19 cellular contexts compared by ENCODE assay signal in genomic region chr9:135821733-135822382, GRCh38.
"Had no signal": no experiment of that assay in that cellular context is flagged by ENCODE, and none has a peak within 500 bp of the region (broad histone marks: within the 10 kb centered on the region; RNA-seq: fewer than 3 reads in every experiment).

No MANE protein-coding gene starts in this region.

- H3K27me3 ChIP-seq: cardiac muscle cell, dorsolateral prefrontal cortex, neural progenitor cell, pancreas had no signal

- DNase-seq: activated CD4-positive, alpha-beta T cell treated with anti-CD3 and anti-CD28 coated beads, Interleukin-2, amount 50 U/mL, for 48 hours; activated gamma-delta T cell treated with Interleukin-2 at 50 U/mL for 16 hours; activated naive CD8-positive, alpha-beta T cell treated with anti-CD3 and anti-CD28 coated beads for 36 hours; activated T-cell treated with anti-CD3 and anti-CD28 coated beads for 4 hours; amniotic stem cell; foreskin fibroblast; hypothalamus; islet precursor cell; pancreas; stimulated activated CD4-positive, alpha-beta T cell treated with anti-CD3 and anti-CD28 coated beads, Interleukin-4, amount 100 ng/mL, for 24 hours; T1000 had no signal

- H3K9me3 ChIP-seq: pancreas, thoracic aorta had no signal

- H3K4me3 Mint-ChIP-seq: activated naive CD8-positive, alpha-beta T cell treated with anti-CD3 and anti-CD28 coated beads for 36 hours; activated T-helper 1 cell treated with anti-CD3 and anti-CD28 coated beads, Interleukin-12 subunit alpha, Interleukin-12 subunit beta, Interleukin-2, Interleukin-4 antibody, amounts not matched to agents 30 ng/mL and 10 ng/mL and 1 ng/mL, durations not matched to agents 14 hours and 24 hours and 36 hours; neural progenitor cell; stimulated activated effector memory CD8-positive, alpha-beta T cell treated with anti-CD3 and anti-CD28 coated beads, Interleukin-12 subunit alpha, Interleukin-12 subunit beta, amount 100 ng/mL, for 72 hours had no signal

- H3K27ac ChIP-seq: cardiac muscle cell, dorsolateral prefrontal cortex, epithelial cell of prostate, neural progenitor cell, pancreas, thoracic aorta had no signal

- H3K4me1 Mint-ChIP-seq: neural progenitor cell had no signal

- H3K4me3 ChIP-seq: cardiac muscle cell, dorsolateral prefrontal cortex, neural progenitor cell, pancreas, thoracic aorta had no signal

- H3K27me3 Mint-ChIP-seq: activated naive CD8-positive, alpha-beta T cell treated with anti-CD3 and anti-CD28 coated beads for 36 hours had no signal

- FAIRE-seq: pancreas had no signal

- H3K4me1 ChIP-seq: neural progenitor cell, pancreas had no signal

- H3K4me2 ChIP-seq: neural progenitor cell had no signal

- H3K9ac ChIP-seq: neural progenitor cell had no signal

- H2AFZ ChIP-seq: neural progenitor cell had no signal

- H3K27ac Mint-ChIP-seq: activated naive CD8-positive, alpha-beta T cell treated with anti-CD3 and anti-CD28 coated beads for 36 hours; activated T-helper 1 cell treated with anti-CD3 and anti-CD28 coated beads, Interleukin-12 subunit alpha, Interleukin-12 subunit beta, Interleukin-2, Interleukin-4 antibody, amounts not matched to agents 30 ng/mL and 10 ng/mL and 1 ng/mL, durations not matched to agents 14 hours and 24 hours and 36 hours; neural progenitor cell had no signal

- ATAC-seq: pancreas; sciatic nerve; stimulated activated effector memory CD8-positive, alpha-beta T cell treated with anti-CD3 and anti-CD28 coated beads, Interleukin-12 subunit alpha, Interleukin-12 subunit beta, amount 100 ng/mL, for 72 hours had no signal

- H3K9me3 Mint-ChIP-seq: activated naive CD8-positive, alpha-beta T cell treated with anti-CD3 and anti-CD28 coated beads for 36 hours; activated T-helper 1 cell treated with anti-CD3 and anti-CD28 coated beads, Interleukin-12 subunit alpha, Interleukin-12 subunit beta, Interleukin-2, Interleukin-4 antibody, amounts not matched to agents 30 ng/mL and 10 ng/mL and 1 ng/mL, durations not matched to agents 14 hours and 24 hours and 36 hours; neural progenitor cell; stimulated activated effector memory CD8-positive, alpha-beta T cell treated with anti-CD3 and anti-CD28 coated beads, Interleukin-12 subunit alpha, Interleukin-12 subunit beta, amount 100 ng/mL, for 72 hours had no signal
